In genomic region chr16:2580818-2581217, GRCh38 we compare ENCODE assay signal across 9 cellular contexts. TPM values are rescaled to one million over a fixed set of nuclear protein-coding genes. Genes with fewer than 3 reads are reported as not detected.
DNase-seq lines count a peak whose midpoint lies in the region; ATAC-seq, FAIRE-seq and TF ChIP-seq lines count a peak whose summit lies in the region.
"Not testable (repeated sequence)": the region's sequence is repeated elsewhere in the genome, so short reads cannot be mapped to it uniquely, and the experiment has no call there.
"Had no signal": no experiment of that assay in that cellular context is flagged by ENCODE, and none has a peak within 500 bp of the region (broad histone marks: within the 10 kb centered on the region; RNA-seq: fewer than 3 reads in every experiment).

No MANE protein-coding gene starts in this region.

- POLR2A ChIA-PET in HCT116 (lab: Charles Lee); GM12878 (lab: Charles Lee): not testable (repeated sequence)

- H4K20me1 ChIP-seq in HCT116 (ENCODE audit: insufficient read depth); GM12878 (ENCODE audit: control insufficient read depth, insufficient read depth): not testable (repeated sequence)

- not testable (repeated sequence) for H2AFZ ChIP-seq in HCT116 (ENCODE audit: low read depth, low read length, poor library complexity, severe bottlenecking); GM12878 (ENCODE audit: control insufficient read depth, low read depth, low read length)

- TF ChIP-seq CTCF in HCT116 (IDR thresholded peaks at IDR 0.05 in 2 of 3, conservative IDR thresholded peaks at IDR 0.05 in 1 of 3; ENCODE audit: borderline replicate concordance in 1 of 3, insufficient read depth in 1 of 3, low read depth in 2 of 3, low read length in 2 of 3); GM12878 (IDR thresholded peaks at IDR 0.05 in 2 of 3, conservative IDR thresholded peaks at IDR 0.05 in 1 of 3; ENCODE audit: control insufficient read depth in 2 of 3, extremely low read depth in 1 of 3, insufficient read depth in 1 of 3, low read depth in 3 of 3, low read length in 3 of 3); heart right ventricle (IDR thresholded peaks at IDR 0.05): not testable (repeated sequence)

- SMC1A ChIA-PET in GM12878 (lab: Charles Lee; ENCODE audit: uncharacterized antibody, unreplicated experiment) = not testable (repeated sequence)

- WGBS in GM12878 (ENCODE audit: insufficient coverage, insufficient replicate concordance, low lambda C conversion rate, missing lambda C conversion rate) = no CpG with 5 or more reads among the region's 21 CpGs
- WGBS in heart right ventricle, 2 donors = no CpG with 5 or more reads among the region's 21 CpGs

- not testable (repeated sequence) for H3K79me2 ChIP-seq in HCT116 (ENCODE audit: insufficient read depth, low read length); GM12878 (ENCODE audit: control insufficient read depth, insufficient read depth, low read length)

- not testable (repeated sequence) for H3K4me2 ChIP-seq in HCT116 (ENCODE audit: low read length); GM12878 (ENCODE audit: control insufficient read depth, insufficient read depth)

- DNase-seq in HCT116 (ENCODE audit: low read depth, low spot score); GM12878 (ENCODE audit: low read depth, low spot score); Right ventricle myocardium superior; heart right ventricle; urothelium cell line (ENCODE audit: low spot score): not testable (repeated sequence)

- not testable (repeated sequence) for ATAC-seq in HCT116, GM12878
- ATAC-seq in esophagus mucosa (peak; percentile 20), Right ventricle myocardium superior (ENCODE audit: poor library complexity) (peak; percentile 48), heart right ventricle (peak in 7 of 8 donors; percentile 20 to 78 (median 68))

- H3K27ac ChIP-seq in HCT116 (ENCODE audit: low read depth, low read length); GM12878 (ENCODE audit: control insufficient read depth, insufficient read depth); heart right ventricle: not testable (repeated sequence)

- not testable (repeated sequence) for H3K9me3 ChIP-seq in HCT116 (ENCODE audit: control insufficient read depth in 1 of 2, insufficient read depth in 1 of 2, low read depth in 1 of 2, low read length in 2 of 2); GM12878 (replicated peaks; ENCODE audit: control insufficient read depth, insufficient read depth, low read length); heart right ventricle

- not testable (repeated sequence) for TF ChIP-seq RAD21 in HCT116 (IDR thresholded peaks at IDR 0.05; ENCODE audit: low read depth); GM12878 (IDR thresholded peaks at IDR 0.05; ENCODE audit: insufficient read depth, low read depth, low read length)

- not testable (repeated sequence) for H3K9me2 ChIP-seq in HCT116 (ENCODE audit: insufficient read depth)

- not testable (repeated sequence) for H3K4me3 ChIP-seq in HCT116 (replicated peaks in 1 of 2; ENCODE audit: low read depth in 1 of 2, low read length in 2 of 2); GM12878; heart right ventricle

- TSS peak; percentile 29 for BruUV-seq in HCT116 (replicated peaks; lab: Mats Ljungman, UMichigan)
- TSS peak; percentile 39 for BruUV-seq in GM12878 (replicated peaks; lab: Mats Ljungman, UMichigan)

- CTCF ChIA-PET in HCT116 (lab: Charles Lee); GM12878 (lab: Yijun Ruan, JAX): not testable (repeated sequence)

- RAD21 ChIA-PET in HCT116 (lab: Charles Lee; ENCODE audit: low non-redundant PET in 1 of 2, low total read pairs in 2 of 2, uncharacterized antibody in 2 of 2, unreplicated experiment in 2 of 2); GM12878 (lab: Charles Lee; ENCODE audit: unreplicated experiment): not testable (repeated sequence)

- FAIRE-seq in GM12878 (lab: Jason Lieb, UNC) (peak; percentile 84), urothelium cell line (lab: Jason Lieb, UNC) (peak; percentile 62)

- TF ChIP-seq POLR2A in HCT116 (IDR thresholded peaks at IDR 0.05; ENCODE audit: borderline replicate concordance, extremely low read depth, insufficient read depth, insufficient read length); GM12878 (IDR thresholded peaks at IDR 0.05; ENCODE audit: low read depth, low read length): not testable (repeated sequence)

- not testable (repeated sequence) for H3K36me3 ChIP-seq in HCT116 (ENCODE audit: control insufficient read depth in 1 of 2, insufficient read depth in 2 of 2, low read length in 2 of 2); GM12878 (ENCODE audit: control insufficient read depth in 2 of 2, insufficient read depth in 2 of 2, low read length in 1 of 2)
- H3K36me3 ChIP-seq in heart right ventricle = peaks cover 0 to 14% (median under 1%) of the 10 kb centered on the region in 9 donors

- not testable (repeated sequence) for H3K4me1 ChIP-seq in HCT116 (ENCODE audit: control insufficient read depth in 1 of 2, insufficient read depth in 2 of 2, low read length in 2 of 2); GM12878 (ENCODE audit: control insufficient read depth, insufficient read depth, low read length)
- peaks cover 0 to 13% (median 11%) of the 10 kb centered on the region in 9 donors for H3K4me1 ChIP-seq in heart right ventricle

- TF ChIP-seq EP300 in GM12878 (IDR thresholded peaks at IDR 0.05; ENCODE audit: borderline replicate concordance in 1 of 2, control insufficient read depth in 1 of 2, low read depth in 2 of 2, low read length in 2 of 2) = not testable (repeated sequence)

- in situ Hi-C loops in GM12878 (cut with MboI) = not testable (repeated sequence)

- H3K27me3 ChIP-seq in HCT116 (ENCODE audit: insufficient read depth, low read length); GM12878 (replicated peaks in 1 of 2; ENCODE audit: control insufficient read depth in 2 of 2, insufficient read depth in 2 of 2, low read length in 1 of 2); heart right ventricle: not testable (repeated sequence)

- H3K9ac ChIP-seq in HCT116 (ENCODE audit: low read length); GM12878 (ENCODE audit: control insufficient read depth, insufficient read depth, low read length): not testable (repeated sequence)

- intact Hi-C loops in HCT116 (cut with micrococcal nuclease); GM12878 (cut with micrococcal nuclease; ENCODE audit: unreplicated experiment); Right ventricle myocardium superior (cut with DNase I); heart right ventricle (cut with DNase I): not testable (repeated sequence)

RNA-seq across cellular contexts. Expression of gene PDPK1, which starts 43.0 kb away (rescaled TPM):
- total RNA-seq in HCT116 (2021; ENCODE audit: unreplicated experiment) (36.1 TPM), GM12878 (2014; rRNA removed) (18.2 and 22.7 TPM in 2 replicates), GM12878 (2014; rRNA removed; fragmentation: Illumina TruSeq; extraction: Trizol) (15.8 and 18.0 TPM in 2 replicates), GM12878 (2021) (35.7 and 39.0 TPM in 2 replicates), esophagus mucosa (26.1 TPM), Right ventricle myocardium superior (38.5 TPM), heart right ventricle (10 to 100 TPM; 31.3 to 47.7 (median 38.3) TPM)
- polyA plus RNA-seq in HCT116 (2012) = 12.3 and 20.8 TPM in 2 replicates
- 62.9 and 66.4 TPM in 2 replicates for total RNA-seq in GM12878 (2013; cell fraction: nucleolus; rRNA removed)
- polyA plus RNA-seq in GM12878 (2011; ENCODE audit: low read depth) = 11.0 TPM
- polyA plus RNA-seq in GM12878 (2011; rRNA removed) (40.1 and 41.3 TPM in 2 replicates), GM12878 (2014; fragmentation: Illumina TruSeq; extraction: Trizol) (31.6 and 38.5 TPM in 2 replicates), GM12878 (2014; fragmentation: Nextera tagmentation; extraction: Ambion mirVana) (1 to 10 TPM; 3.9 to 5.2 TPM), GM12878 (2014; rRNA removed) (24.7 and 25.5 TPM in 2 replicates), GM12878 (2016; fragmentation: Nextera tagmentation; extraction: Ambion mirVana) (10 to 100 TPM; 26.3 to 30.8 TPM), heart right ventricle (10 to 100 TPM; 11.0 to 17.4 TPM)
- polyA plus RNA-seq in GM12878 (2011; cell fraction: cytosol; rRNA removed) = 30.9 and 33.6 TPM in 2 replicates
- polyA plus RNA-seq in GM12878 (2011; cell fraction: nucleus; rRNA removed) = 45.6 and 48.6 TPM in 2 replicates
- polyA plus RNA-seq in GM12878 (2012) = 15.1 and 19.1 TPM in 2 replicates
- polyA minus RNA-seq in GM12878 (2011; rRNA and poly(A)+ RNA removed) = 46.2 and 54.6 TPM in 2 replicates
- polyA minus RNA-seq in GM12878 (2011; cell fraction: cytosol; rRNA and poly(A)+ RNA removed) = 11.4 and 16.6 TPM in 2 replicates
- polyA minus RNA-seq in GM12878 (2011; cell fraction: nucleus; rRNA and poly(A)+ RNA removed) = 18.3 and 23.6 TPM in 2 replicates

RNA-seq across cellular contexts. Expression of gene CEMP1, which starts 49.6 kb away (rescaled TPM):
- total RNA-seq in HCT116 (2021; ENCODE audit: unreplicated experiment) = 0.32 TPM
- 2.0 and 3.8 TPM in 2 replicates for polyA plus RNA-seq in HCT116 (2012)
- 0.98 TPM in 1 of 2 replicates, not detected in the other for total RNA-seq in GM12878 (2013; cell fraction: nucleolus; rRNA removed)
- not detected in 2 replicates for total RNA-seq in GM12878 (2014; rRNA removed)
- not detected in 2 replicates for total RNA-seq in GM12878 (2014; rRNA removed; fragmentation: Illumina TruSeq; extraction: Trizol)
- 0.15 TPM in 1 of 2 replicates, not detected in the other for total RNA-seq in GM12878 (2021)
- polyA plus RNA-seq in GM12878 (2011; ENCODE audit: low read depth) = not detected
- polyA plus RNA-seq in GM12878 (2011; rRNA removed) = 0.05 TPM in 1 of 2 replicates, not detected in the other
- polyA plus RNA-seq in GM12878 (2011; cell fraction: cytosol; rRNA removed) = 0.13 TPM in 1 of 2 replicates, not detected in the other
- polyA plus RNA-seq in GM12878 (2011; cell fraction: nucleus; rRNA removed) = 0.16 TPM in 1 of 2 replicates, not detected in the other
- 2.8 TPM in 1 of 2 replicates, not detected in the other for polyA plus RNA-seq in GM12878 (2012)
- polyA plus RNA-seq in GM12878 (2014; fragmentation: Illumina TruSeq; extraction: Trizol) = not detected in 2 replicates
- 1 to 10 TPM in 1 of 2 experiments, not detected in 1; 1.5 TPM for polyA plus RNA-seq in GM12878 (2014; fragmentation: Nextera tagmentation; extraction: Ambion mirVana)
- not detected in 2 replicates for polyA plus RNA-seq in GM12878 (2014; rRNA removed)
- 1 to 10 TPM; 3.9 to 8.2 TPM for polyA plus RNA-seq in GM12878 (2016; fragmentation: Nextera tagmentation; extraction: Ambion mirVana)
- 0.31 TPM in 1 of 2 replicates, not detected in the other for polyA minus RNA-seq in GM12878 (2011; rRNA and poly(A)+ RNA removed)
- polyA minus RNA-seq in GM12878 (2011; cell fraction: cytosol; rRNA and poly(A)+ RNA removed) = not detected in 2 replicates
- polyA minus RNA-seq in GM12878 (2011; cell fraction: nucleus; rRNA and poly(A)+ RNA removed) = 0.36 and 0.96 TPM in 2 replicates
- not detected for total RNA-seq in esophagus mucosa
- total RNA-seq in Right ventricle myocardium superior = not detected
- not detected for total RNA-seq in heart right ventricle
- under 1 TPM; 0.20 to 0.44 TPM for polyA plus RNA-seq in heart right ventricle
- total RNA-seq: A673, Daoy had no signal
- polyA plus RNA-seq: AG04450 had no signal
